20 cellular contexts compared by ENCODE assay signal in the genomic region with DNA sequence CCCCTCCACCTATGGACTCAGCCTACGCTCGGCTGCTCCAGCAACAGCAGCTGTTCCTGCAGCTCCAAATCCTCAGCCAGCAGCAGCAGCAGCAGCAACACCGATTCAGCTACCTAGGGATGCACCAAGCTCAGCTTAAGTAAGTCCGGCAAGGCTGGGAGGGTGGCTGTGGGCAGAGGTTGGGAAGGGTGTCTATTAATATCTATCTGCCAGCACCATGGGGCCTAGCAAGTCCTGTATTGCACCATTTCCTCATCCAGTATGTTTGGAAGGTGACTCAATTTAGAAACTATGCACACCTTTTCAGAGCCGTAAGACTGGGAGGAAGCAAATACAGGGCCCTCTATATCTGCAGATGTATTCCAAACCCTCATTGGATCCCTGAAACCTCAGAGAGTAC. TPM values are rescaled to one million over a fixed set of nuclear protein-coding genes. Genes with fewer than 3 reads are reported as not detected.
DNase-seq lines count a peak whose midpoint lies in the region; ATAC-seq, FAIRE-seq and TF ChIP-seq lines count a peak whose summit lies in the region.
"Had no signal": no experiment of that assay in that cellular context is flagged by ENCODE, and none has a peak within 500 bp of the region (broad histone marks: within the 10 kb centered on the region; RNA-seq: fewer than 3 reads in every experiment).

No MANE protein-coding gene starts in this region.

- no peaks in the 10 kb centered on the region for H3K36me3 ChIP-seq in bronchial epithelial cell (ENCODE audit: control insufficient read depth, insufficient read depth, low read length)
- peaks cover 0 to 57% (median 0%) of the 10 kb centered on the region in 9 donors for H3K36me3 ChIP-seq in heart right ventricle
- no peaks in the 10 kb centered on the region for H3K36me3 ChIP-seq in MG63

- 47 to 67% methylated on average over 5 of the region's 5 CpGs for WGBS in heart right ventricle, 2 donors

- DNase-seq in ELR (ENCODE audit: low read depth) (peak; percentile 23), bronchial epithelial cell (ENCODE audit: low read depth) (peak; percentile 89), heart right ventricle (peak; percentile 43 to 68), omental fat pad (ENCODE audit: low spot score) (no peak), pons (ENCODE audit: low spot score) (no peak), MG63 (no peak), NCI-H526 (lab: John Stamatoyannopoulos, UW) (no peak)
- DNase-seq in activated CD8-positive, alpha-beta memory T cell treated with anti-CD3 and anti-CD28 coated beads for 24 hours = no peak
- DNase-seq: activated CD4-positive, alpha-beta memory T cell treated with anti-CD3 and anti-CD28 coated beads, Interleukin-2, amount 10 ng/mL, durations not matched to agents 7 days and 5 days; activated naive CD8-positive, alpha-beta T cell treated with anti-CD3 and anti-CD28 coated beads, Interleukin-2, amount 50 U/mL, for 24 hours; CD4-positive, alpha-beta T cell; DND-41; HFFc6; naive thymus-derived CD4-positive, alpha-beta T cell; NCI-H2029 treated with DMSO at 0.1 percent for 48 hours; stimulated activated CD4-positive, alpha-beta T cell treated with anti-CD3 and anti-CD28 coated beads, Interleukin-12 subunit alpha, Interleukin-12 subunit beta, amount 100 ng/mL, for 4 hours; stimulated activated naive CD4-positive, alpha-beta T cell had no signal

- ATAC-seq in heart right ventricle = peak; percentile 70 to 97 (median 91)
- ATAC-seq in omental fat pad (ENCODE audit: low FRiP score) = peak; percentile 52
- ATAC-seq: activated naive CD8-positive, alpha-beta T cell treated with anti-CD3 and anti-CD28 coated beads, Interleukin-2, amount 50 U/mL, for 24 hours; naive thymus-derived CD4-positive, alpha-beta T cell; Panc1 had no signal

- no peak overlapping the region for H3K4me3 ChIP-seq in bronchial epithelial cell (ENCODE audit: low read depth, low read length)
- H3K4me3 ChIP-seq in heart right ventricle = peak overlapping the region in 8 of 10 donors; percentile 1 to 38 (median 14)
- no peak overlapping the region for H3K4me3 ChIP-seq in MG63
- H3K4me3 ChIP-seq: hepatocyte had no signal

- intact Hi-C loops in heart right ventricle (cut with DNase I) = loop anchor here in 7 of 10 donors (5.0 to 10.0 kb wide), 8 partner anchors 51 to 492 kb away; partner anchors contain the start of gene MYOCD (in 2 of the 7)

- peak overlapping the region; percentile 24 to 87 (median 79) for H3K27ac ChIP-seq in heart right ventricle
- H3K27ac ChIP-seq: hepatocyte had no signal

- TF ChIP-seq CTCF in bronchial epithelial cell (IDR thresholded peaks at IDR 0.05; ENCODE audit: insufficient read depth, low read length, severe bottlenecking) = no peak
- no peak for TF ChIP-seq CTCF in heart right ventricle (IDR thresholded peaks at IDR 0.05)
- TF ChIP-seq CTCF in omental fat pad (IDR thresholded peaks at IDR 0.05) = no peak

- H3K27me3 ChIP-seq in bronchial epithelial cell (ENCODE audit: control insufficient read depth, insufficient read depth, low read length) (peaks cover 1% of the 10 kb centered on the region), heart right ventricle (no peaks in the 10 kb centered on the region), MG63 (no peaks in the 10 kb centered on the region)
- H3K27me3 ChIP-seq: hepatocyte had no signal

- H3K9me3 ChIP-seq in heart right ventricle (no peaks in the 10 kb centered on the region), MG63 (no peaks in the 10 kb centered on the region)

- FAIRE-seq in bronchial epithelial cell (lab: Jason Lieb, UNC) = no peak
- FAIRE-seq: colon had no signal

- H3K4me1 ChIP-seq in heart right ventricle = peaks cover 0 to 23% (median 7%) of the 10 kb centered on the region in 9 donors

RNA-seq across cellular contexts. Expression of gene ARHGAP44, which starts 45.0 kb away (rescaled TPM):
- total RNA-seq in bronchial epithelial cell (0.79 and 1.7 TPM in 2 replicates), heart right ventricle (10 to 100 TPM in 1 of 10 donors, 1 to 10 TPM in 9; 6.1 to 10.6 (median 8.7) TPM), omental fat pad (10 to 100 TPM in 1 of 4 donors, 1 to 10 TPM in 3; 3.6 to 22.5 (median 7.2) TPM)
- polyA plus RNA-seq in heart right ventricle = 1 to 10 TPM; 4.0 to 4.2 TPM
- 1.2 and 2.8 TPM in 2 replicates for total RNA-seq in MG63 (2014; rRNA removed; shearing (Covaris generic); ENCODE audit: low replicate concordance)
- total RNA-seq: activated CD4-positive, alpha-beta memory T cell treated with anti-CD3 and anti-CD28 coated beads, Interleukin-2, amount 10 ng/mL, durations not matched to agents 7 days and 5 days; CD4-positive, alpha-beta T cell; naive thymus-derived CD4-positive, alpha-beta T cell had no signal

Comparison
In these comparisons a context has a peak if more than half of its experiments do, and no peak if none do; other contexts are left out.
1. DNase-seq: peak in ELR (single experiment), bronchial epithelial cell (single experiment) and heart right ventricle (2 of 2); none in omental fat pad (single experiment), pons (single experiment), activated CD8-positive, alpha-beta memory T cell treated with anti-CD3 and anti-CD28 coated beads for 24 hours (single experiment), MG63 (single experiment) and NCI-H526 (0 of 2).
2. H3K4me3 ChIP-seq: peak in heart right ventricle (8 of 10); none in bronchial epithelial cell (single experiment) and MG63 (single experiment).